Comparison of ENCODE assay signal across 17 cellular contexts in the genomic region with DNA sequence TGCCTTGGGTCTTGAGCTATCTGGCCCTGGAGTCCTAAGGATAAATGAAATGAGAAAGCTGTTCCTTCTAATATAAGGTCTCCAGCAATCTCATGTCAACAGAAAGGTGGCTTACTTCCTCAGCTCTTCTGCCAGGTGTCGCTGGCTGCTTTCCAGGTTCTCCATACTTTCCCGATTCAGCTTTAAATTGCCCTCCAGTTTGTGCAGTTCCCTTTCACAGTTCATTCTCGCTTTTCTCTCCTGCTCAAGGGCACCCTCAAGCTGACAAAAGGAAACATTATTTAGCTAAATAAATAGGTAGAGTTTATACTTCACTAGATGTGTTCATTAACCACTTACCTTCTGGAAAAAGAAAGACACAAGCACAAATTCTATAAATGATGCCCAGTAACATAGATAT.
DNase-seq lines count a peak whose midpoint lies in the region; ATAC-seq, FAIRE-seq and TF ChIP-seq lines count a peak whose summit lies in the region.
"Had no signal": no experiment of that assay in that cellular context is flagged by ENCODE, and none has a peak within 500 bp of the region (broad histone marks: within the 10 kb centered on the region; RNA-seq: fewer than 3 reads in every experiment).

No MANE protein-coding gene starts in this region.

- H3K36me3 ChIP-seq in OCI-LY7 (ENCODE audit: insufficient read depth, low read length), result no peaks in the 10 kb centered on the region
- H3K36me3 ChIP-seq in kidney (ENCODE audit: control insufficient read depth in 1 of 2, insufficient read depth in 2 of 2, low read length in 2 of 2), result no peaks in the 10 kb centered on the region
- no peaks in the 10 kb centered on the region for H3K36me3 ChIP-seq in GM23248 (ENCODE audit: low read depth)
- H3K36me3 ChIP-seq: ovary, Peyer's patch had no signal

- H3K27ac ChIP-seq in OCI-LY7 (ENCODE audit: low read depth, low read length, poor library complexity, severe bottlenecking) (no peak overlapping the region), kidney (ENCODE audit: low read depth in 2 of 2, low read length in 2 of 2) (no peak overlapping the region), GM23248 (no peak overlapping the region)
- H3K27ac ChIP-seq: epithelial cell of prostate, ovary, Peyer's patch had no signal

- H4K20me1 ChIP-seq in OCI-LY7 (ENCODE audit: insufficient read depth, low read length), result no peaks in the 10 kb centered on the region
- no peaks in the 10 kb centered on the region for H4K20me1 ChIP-seq in GM23248 (ENCODE audit: insufficient read depth)

- CTCF ChIA-PET in OCI-LY7 (lab: Charles Lee; ENCODE audit: unreplicated experiment), result interaction anchor here (1.3 kb wide), 1 partner anchor 33 kb away, joined by 3 read pairs; no protein-coding TSS in a partner anchor

- TF ChIP-seq CTCF in OCI-LY7 (conservative IDR thresholded peaks at IDR 0.05; ENCODE audit: low read length) (0 out of 2 replicates have a peak, but pooled peaks have one; percentile 11), kidney (IDR thresholded peaks at IDR 0.05; ENCODE audit: borderline replicate concordance, extremely low read depth, insufficient read depth) (no peak)

- H3F3A ChIP-seq in GM23248 (ENCODE audit: insufficient read depth), result peaks cover 10% of the 10 kb centered on the region; the same call in 1 of the 2 replicates

- no peak overlapping the region for H3K9ac ChIP-seq in kidney (ENCODE audit: low read length in 2 of 2)
- no peak overlapping the region for H3K9ac ChIP-seq in GM23248

- no peak overlapping the region for H2AFZ ChIP-seq in OCI-LY7 (ENCODE audit: low read length)
- H2AFZ ChIP-seq in GM23248, result no peak overlapping the region

- WGBS in GM23248 (ENCODE audit: low coverage in 1 of 2, low lambda C conversion rate in 2 of 2, missing lambda C conversion rate in 2 of 2), 2 experiments, result 61 to 72% methylated on average over 3 of the region's 3 CpGs

- H3K27me3 ChIP-seq in GM23248 (replicated peaks; ENCODE audit: insufficient read depth), result no peaks in the 10 kb centered on the region
- H3K27me3 ChIP-seq: ovary, Peyer's patch had no signal

- DNase-seq in DMS79 (lab: John Stamatoyannopoulos, UW) (peak; percentile 31), NCI-H2029 (lab: John Stamatoyannopoulos, UW) (peak; percentile 1), OCI-LY7 (ENCODE audit: low spot score) (no peak), mucosa of gallbladder (ENCODE audit: low spot score) (peak; percentile 20), kidney (no peak), GM23248 (no peak), NK-92 (lab: John Stamatoyannopoulos, UW; ENCODE audit: unreplicated experiment) (no peak)
- DNase-seq: activated CD4-positive, alpha-beta T cell treated with anti-CD3 and anti-CD28 coated beads for 4 hours; activated T-cell treated with anti-CD3 and anti-CD28 coated beads, Interleukin-2, amount 50 U/mL, for 4 hours; H9; NCI-H1694; ovary; Peyer's patch; stimulated activated CD4-positive, alpha-beta T cell treated with anti-CD3 and anti-CD28 coated beads, Interleukin-12 subunit alpha, Interleukin-12 subunit beta, amount 100 ng/mL, for 4 hours; T-helper 2 cell had no signal

- H3K9me3 ChIP-seq in OCI-LY7 (ENCODE audit: low read length), result no peaks in the 10 kb centered on the region
- H3K9me3 ChIP-seq in kidney (ENCODE audit: control insufficient read depth in 1 of 2, low read length in 2 of 2), result peaks cover 0 to 2% of the 10 kb centered on the region in 2 donors
- no peaks in the 10 kb centered on the region for H3K9me3 ChIP-seq in GM23248 (ENCODE audit: low read depth)
- H3K9me3 ChIP-seq: ovary, Peyer's patch had no signal

- H3K4me3 ChIP-seq in OCI-LY7 (ENCODE audit: low read depth, low read length, poor library complexity, severe bottlenecking), result no peak overlapping the region
- H3K4me3 ChIP-seq in kidney (ENCODE audit: low read length in 2 of 2), result no peak overlapping the region
- no peak overlapping the region for H3K4me3 ChIP-seq in GM23248
- H3K4me3 ChIP-seq: ovary, Peyer's patch had no signal

- POLR2A ChIA-PET in OCI-LY7 (lab: Charles Lee), result interaction anchor here (0.6 to 1.1 kb wide), 4 partner anchors 27 to 378 kb away, joined by 3 to 5 read pairs (median 3); no protein-coding TSS in a partner anchor

- FAIRE-seq in kidney (lab: Jason Lieb, UNC), result no peak

- H3K79me2 ChIP-seq in OCI-LY7 (ENCODE audit: insufficient read depth, low read depth, low read length) (no peaks in the 10 kb centered on the region), GM23248 (ENCODE audit: insufficient read depth) (no peaks in the 10 kb centered on the region)

- intact Hi-C loops in OCI-LY7 (cut with micrococcal nuclease; ENCODE audit: unreplicated experiment) (no loop called here), kidney (cut with DNase I) (no loop called here)

- no peak for ATAC-seq in HG03354 (IDR thresholded peaks at IDR 0.05; ENCODE audit: poor library complexity, severe bottlenecking, unreplicated experiment)
- ATAC-seq: activated T-cell treated with anti-CD3 and anti-CD28 coated beads, Interleukin-2, amount 50 U/mL, for 4 hours had no signal

- H3K9me2 ChIP-seq in OCI-LY7 (ENCODE audit: insufficient read depth, low read length) (no peaks in the 10 kb centered on the region), GM23248 (ENCODE audit: insufficient read depth) (no peaks in the 10 kb centered on the region)

- BruUV-seq in OCI-LY7 (replicated peaks; lab: Mats Ljungman, UMichigan), result no TSS peak

- H3K4me1 ChIP-seq in OCI-LY7 (ENCODE audit: insufficient read depth, low read length, poor library complexity, severe bottlenecking) (no peaks in the 10 kb centered on the region), kidney (ENCODE audit: control insufficient read depth in 1 of 2, insufficient read depth in 1 of 2, low read depth in 1 of 2, low read length in 2 of 2) (no peaks in the 10 kb centered on the region), GM23248 (ENCODE audit: insufficient read depth) (peaks cover 16% of the 10 kb centered on the region)
- H3K4me1 ChIP-seq: Peyer's patch had no signal

- no peak overlapping the region for H3K4me2 ChIP-seq in OCI-LY7 (ENCODE audit: low read length)
- no peak overlapping the region for H3K4me2 ChIP-seq in GM23248 (ENCODE audit: unreplicated experiment)

- in situ Hi-C loops in GM23248 (cut with MboI), result no loop called here

Comparison
In these comparisons a context has a peak if more than half of its experiments do, and no peak if none do; other contexts are left out.
1. DNase-seq: peak in DMS79 (single experiment), NCI-H2029 (single experiment) and mucosa of gallbladder (single experiment); none in OCI-LY7 (single experiment), kidney (single experiment), GM23248 (single experiment) and NK-92 (single experiment).